10 cellular contexts compared by ENCODE assay signal in the genomic region with DNA sequence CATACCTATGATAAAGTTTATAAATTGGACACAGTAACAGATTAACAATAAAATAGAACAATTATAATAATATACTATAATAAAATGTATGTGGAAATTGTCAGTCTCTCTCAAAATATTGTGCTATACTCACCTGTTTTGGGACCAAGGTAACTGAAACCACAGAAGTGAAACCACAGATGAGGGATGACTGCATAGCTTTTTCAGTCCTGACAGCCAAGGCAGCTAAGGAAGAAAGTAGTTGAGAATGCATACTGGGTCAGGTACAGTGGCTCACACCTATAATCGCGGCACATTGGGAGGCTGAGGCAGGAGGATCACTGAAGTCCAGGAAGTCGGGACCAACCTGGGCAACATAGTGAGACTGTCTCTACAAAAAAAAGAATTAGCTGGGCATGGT. TPM values are rescaled to one million over a fixed set of nuclear protein-coding genes. Genes with fewer than 3 reads are reported as not detected.
DNase-seq lines count a peak whose midpoint lies in the region; ATAC-seq, FAIRE-seq and TF ChIP-seq lines count a peak whose summit lies in the region.
"Had no signal": no experiment of that assay in that cellular context is flagged by ENCODE, and none has a peak within 500 bp of the region (broad histone marks: within the 10 kb centered on the region; RNA-seq: fewer than 3 reads in every experiment).

No MANE protein-coding gene starts in this region.

- no peaks in the 10 kb centered on the region for H3K4me1 ChIP-seq in kidney (ENCODE audit: control insufficient read depth in 1 of 2, insufficient read depth in 1 of 2, low read depth in 1 of 2, low read length in 2 of 2)

- peaks cover 16 to 24% of the 10 kb centered on the region in 2 donors for H3K36me3 ChIP-seq in kidney (ENCODE audit: control insufficient read depth in 1 of 2, insufficient read depth in 2 of 2, low read length in 2 of 2)

- no peak overlapping the region for H3K27ac ChIP-seq in kidney (ENCODE audit: low read depth in 2 of 2, low read length in 2 of 2)
- H3K27ac ChIP-seq: HL-60 had no signal

- no peak for FAIRE-seq in kidney (lab: Jason Lieb, UNC)

- H3K9ac ChIP-seq in kidney (ENCODE audit: low read length in 2 of 2), result no peak overlapping the region

- no peak overlapping the region for H3K4me3 ChIP-seq in kidney (ENCODE audit: low read length in 2 of 2)

- CTCF ChIA-PET in GM10248 (lab: Yijun Ruan, JAX), result interaction anchor here (1.4 kb wide), 1 partner anchor 172 kb away, joined by 3 read pairs; no protein-coding TSS in a partner anchor

- TF ChIP-seq CTCF in GM10248 (IDR thresholded peaks at IDR 0.05; ENCODE audit: control extremely low read depth, extremely low read depth, low read depth, missing control alignments) (no peak), kidney (IDR thresholded peaks at IDR 0.05; ENCODE audit: borderline replicate concordance, extremely low read depth, insufficient read depth) (no peak), GM13976 (IDR thresholded peaks at IDR 0.05; ENCODE audit: borderline replicate concordance, control extremely low read depth, extremely low read depth, insufficient read depth, missing control alignments) (no peak)

- H3K9me3 ChIP-seq in kidney (ENCODE audit: control insufficient read depth in 1 of 2, low read length in 2 of 2), result no peaks in the 10 kb centered on the region

- in situ Hi-C loops in GM13976 (cut with MboI; ENCODE audit: low sequenced_read_pairs, unreplicated experiment), result no loop called here

- POLR2A ChIA-PET in GM10248 (lab: Yijun Ruan, JAX), result no interaction called here

- DNase-seq in GM10248 (ENCODE audit: extremely low spot score) (peak; percentile 23), RPMI8226 (peak; percentile 80), A172 (ENCODE audit: low spot score) (no peak), kidney (no peak), dermis blood vessel endothelial cell (no peak), GM13976 (ENCODE audit: low spot score) (no peak)
- DNase-seq: NCI-H1417 treated with DMSO at 0.1 percent for 48 hours had no signal

- ATAC-seq in GM19351 (IDR thresholded peaks at IDR 0.05; ENCODE audit: unreplicated experiment) (peak; percentile 82), HG02870 (IDR thresholded peaks at IDR 0.05; ENCODE audit: unreplicated experiment) (peak; percentile 94)

- intact Hi-C loops in kidney (cut with DNase I), result no loop called here

RNA-seq across cellular contexts. Expression of gene SRP19, which starts 8.9 kb away (rescaled TPM):
- 167 and 224 TPM in 2 replicates for total RNA-seq in A172 (2014; rRNA removed; shearing (Covaris generic))
- 33.0 TPM for total RNA-seq in kidney
- 80.6 TPM for polyA plus RNA-seq in kidney (ENCODE audit: insufficient read depth, low read depth, low replicate concordance)
- total RNA-seq in dermis blood vessel endothelial cell, result 93.8 and 115 TPM in 2 replicates

RNA-seq across cellular contexts. Expression of gene REEP5, which starts 52.1 kb away (rescaled TPM):
- 31.6 and 36.0 TPM in 2 replicates for total RNA-seq in A172 (2014; rRNA removed; shearing (Covaris generic))
- total RNA-seq in kidney (132 TPM), dermis blood vessel endothelial cell (40.7 and 50.8 TPM in 2 replicates)
- 157 TPM for polyA plus RNA-seq in kidney (ENCODE audit: insufficient read depth, low read depth, low replicate concordance)

Comparison
In these comparisons a context has a peak if more than half of its experiments do, and no peak if none do; other contexts are left out.
1. DNase-seq: peak in GM10248 (single experiment) and RPMI8226 (single experiment); none in A172 (single experiment), kidney (single experiment), dermis blood vessel endothelial cell (single experiment) and GM13976 (single experiment).